Comparison of ENCODE assay signal across 23 cellular contexts in genomic region chr3:179163503-179163902, GRCh38.
"Had no signal": no experiment of that assay in that cellular context is flagged by ENCODE, and none has a peak within 500 bp of the region (broad histone marks: within the 10 kb centered on the region; RNA-seq: fewer than 3 reads in every experiment).

No MANE protein-coding gene starts in this region.

- H3K27me3 Mint-ChIP-seq: naive thymus-derived CD4-positive, alpha-beta T cell had no signal

- H3K9me3 Mint-ChIP-seq: endodermal cell had no signal

- H3K27ac ChIP-seq: colonic mucosa, foreskin keratinocyte, parathyroid adenoma, psoas muscle, right lobe of liver, stomach, thoracic aorta, transverse colon had no signal

- H3K4me1 Mint-ChIP-seq: endodermal cell had no signal

- H3K4me1 ChIP-seq: colonic mucosa, foreskin keratinocyte, right lobe of liver had no signal

- H3K9me3 ChIP-seq: colonic mucosa, psoas muscle, right lobe of liver, stomach, thoracic aorta, transverse colon had no signal

- DNase-seq: colonic mucosa; effector CD4-positive, alpha-beta T cell; endodermal cell; erythroblast; foreskin keratinocyte; head of caudate nucleus; hippocampal formation; left colon; left ventricle myocardium superior; mesendoderm; naive thymus-derived CD4-positive, alpha-beta T cell; nephron progenitor cell; psoas muscle; retina; right lobe of liver; stimulated activated CD4-positive, alpha-beta T cell treated with anti-CD3 and anti-CD28 coated beads, Interleukin-4, amount 100 ng/mL, for 24 hours; stimulated activated naive CD4-positive, alpha-beta T cell; stomach; substantia nigra; transverse colon had no signal

- H2AFZ ChIP-seq: parathyroid adenoma had no signal

- ATAC-seq: foreskin keratinocyte; left colon; left ventricle myocardium superior; naive thymus-derived CD4-positive, alpha-beta T cell; psoas muscle; right lobe of liver had no signal

- H3K4me3 Mint-ChIP-seq: endodermal cell, nephron progenitor cell had no signal

- H3K4me3 ChIP-seq: colonic mucosa, lung, psoas muscle, right lobe of liver, stomach, thoracic aorta, transverse colon had no signal

- H3K27me3 ChIP-seq: colonic mucosa, foreskin keratinocyte, right lobe of liver, stomach, transverse colon had no signal

- H3K27ac Mint-ChIP-seq: endodermal cell, nephron progenitor cell had no signal

- H3K9ac ChIP-seq: parathyroid adenoma had no signal

- H3K36me3 ChIP-seq: colonic mucosa, right lobe of liver, stomach, thoracic aorta, transverse colon had no signal
